10 cellular contexts compared by ENCODE assay signal in genomic region chr3:173932624-173933023, GRCh38.
DNase-seq lines count a peak whose midpoint lies in the region; TF ChIP-seq lines count a peak whose summit lies in the region.
"Had no signal": no experiment of that assay in that cellular context is flagged by ENCODE, and none has a peak within 500 bp of the region (broad histone marks: within the 10 kb centered on the region; RNA-seq: fewer than 3 reads in every experiment).

No MANE protein-coding gene starts in this region.

- H3K4me1 ChIP-seq in HEK293 (ENCODE audit: control insufficient read depth, insufficient read depth, low read length) = peaks cover 6% of the 10 kb centered on the region
- H3K4me1 ChIP-seq in uterus = no peaks in the 10 kb centered on the region

- POLR2A ChIA-PET in HEK293 (lab: Yijun Ruan, JAX) = no interaction called here

- TF ChIP-seq POLR2A in uterus (IDR thresholded peaks at IDR 0.05) = no peak

- H3K36me3 ChIP-seq in HEK293 (ENCODE audit: control insufficient read depth in 2 of 2, insufficient read depth in 1 of 2, low read length in 2 of 2) (no peaks in the 10 kb centered on the region), uterus (no peaks in the 10 kb centered on the region)

- no peaks in the 10 kb centered on the region for H3K27me3 ChIP-seq in uterus

- TF ChIP-seq CTCF in HEK293 (tag by site-specific recombination; IDR thresholded peaks at IDR 0.05) (no peak), fibroblast of villous mesenchyme (IDR thresholded peaks at IDR 0.05; ENCODE audit: insufficient read depth, low read depth, low read length) (no peak), uterus (IDR thresholded peaks at IDR 0.05) (no peak)

- intact Hi-C loops in uterus (cut with DNase I; ENCODE audit: low total_unique reads) = no loop called here

- no peak overlapping the region for H3K4me3 ChIP-seq in HEK293 (ENCODE audit: low read depth, low read length)
- no peak overlapping the region for H3K4me3 ChIP-seq in fibroblast of villous mesenchyme (ENCODE audit: low read depth, low read length)
- no peak overlapping the region for H3K4me3 ChIP-seq in uterus

- CTCF ChIA-PET in HEK293 (lab: Yijun Ruan, JAX) = interaction anchor here (0.6 to 1.4 kb wide), 3 partner anchors 70 to 85 kb away, joined by 3 read pairs; no protein-coding TSS in a partner anchor

- H3K27ac ChIP-seq in HEK293 (ENCODE audit: extremely low read depth, low read depth, low read length) = no peak overlapping the region
- no peak overlapping the region for H3K27ac ChIP-seq in uterus

- peak; percentile 69 for DNase-seq in COLO829 (ENCODE audit: low spot score)
- DNase-seq in NCI-H524 (lab: John Stamatoyannopoulos, UW) = peak; percentile 29 to 85
- DNase-seq in fibroblast of villous mesenchyme (ENCODE audit: low read depth) = peak; percentile 19
- no peak for DNase-seq in uterus
- no peak for DNase-seq in germinal center (ENCODE audit: low spot score)
- no peak for DNase-seq in activated CD4-positive, alpha-beta T cell treated with anti-CD3 and anti-CD28 coated beads, Interleukin-2, amount 50 U/mL, for 1 hour
- DNase-seq in NOMO-1 (lab: John Stamatoyannopoulos, UW; ENCODE audit: unreplicated experiment in 2 of 2) = no peak
- DNase-seq: stimulated activated naive CD8-positive, alpha-beta T cell treated with anti-CD3 and anti-CD28 coated beads, Interleukin-15, Interleukin-2, amounts not matched to agents 100 U/mL and 50 U/mL, for 24 hours; T-helper 9 cell had no signal

- no peaks in the 10 kb centered on the region for H3K9me3 ChIP-seq in HEK293 (ENCODE audit: control insufficient read depth, insufficient read depth, low read depth, low read length)
- no peaks in the 10 kb centered on the region for H3K9me3 ChIP-seq in uterus

TF ChIP-seq in HEK293, 187 proteins besides CTCF, POLR2A, EP300 and RAD21:
- no peak for TF ChIP-seq ZNF513 (tag by site-specific recombination; IDR thresholded peaks at IDR 0.05)
- TF ChIP-seq ZNF510 (tag by site-specific recombination; IDR thresholded peaks at IDR 0.05; ENCODE audit: insufficient replicate concordance) = peak; percentile 79
- TF ChIP-seq ZBTB8A (tag by site-specific recombination; IDR thresholded peaks at IDR 0.05) = peak; percentile 35; the same call in 1 of the 2 replicates
- TF ChIP-seq ZBTB11 (tag by site-specific recombination; conservative IDR thresholded peaks at IDR 0.05; ENCODE audit: low read depth) = no peak
- no peak for TF ChIP-seq ZNF26 (tag by site-specific recombination; IDR thresholded peaks at IDR 0.05)
- TF ChIP-seq MEIS1 (CRISPR knock-in tag; IDR thresholded peaks at IDR 0.05; ENCODE audit: borderline replicate concordance) = no peak
- no peak for TF ChIP-seq ZNF555 (tag by site-specific recombination; conservative IDR thresholded peaks at IDR 0.05)
- no peak for TF ChIP-seq ZNF175 (tag by site-specific recombination; IDR thresholded peaks at IDR 0.05)
- TF ChIP-seq ZNF335 (tag by site-specific recombination; conservative IDR thresholded peaks at IDR 0.05) = peak; percentile 28; the same call in 1 of the 2 replicates
- no peak for TF ChIP-seq ZNF529 (tag by site-specific recombination; IDR thresholded peaks at IDR 0.05; ENCODE audit: insufficient replicate concordance)
- TF ChIP-seq ZNF18 (tag by site-specific recombination; IDR thresholded peaks at IDR 0.05) = no peak

Comparison
In these comparisons a context has a peak if more than half of its experiments do, and no peak if none do; other contexts are left out.
1. DNase-seq: peak in COLO829 (single experiment), NCI-H524 (2 of 2) and fibroblast of villous mesenchyme (single experiment); none in uterus (0 of 2), germinal center (single experiment), activated CD4-positive, alpha-beta T cell treated with anti-CD3 and anti-CD28 coated beads, Interleukin-2, amount 50 U/mL, for 1 hour (single experiment) and NOMO-1 (0 of 2).